Comparison of ENCODE assay signal across 22 cellular contexts in the genomic region with DNA sequence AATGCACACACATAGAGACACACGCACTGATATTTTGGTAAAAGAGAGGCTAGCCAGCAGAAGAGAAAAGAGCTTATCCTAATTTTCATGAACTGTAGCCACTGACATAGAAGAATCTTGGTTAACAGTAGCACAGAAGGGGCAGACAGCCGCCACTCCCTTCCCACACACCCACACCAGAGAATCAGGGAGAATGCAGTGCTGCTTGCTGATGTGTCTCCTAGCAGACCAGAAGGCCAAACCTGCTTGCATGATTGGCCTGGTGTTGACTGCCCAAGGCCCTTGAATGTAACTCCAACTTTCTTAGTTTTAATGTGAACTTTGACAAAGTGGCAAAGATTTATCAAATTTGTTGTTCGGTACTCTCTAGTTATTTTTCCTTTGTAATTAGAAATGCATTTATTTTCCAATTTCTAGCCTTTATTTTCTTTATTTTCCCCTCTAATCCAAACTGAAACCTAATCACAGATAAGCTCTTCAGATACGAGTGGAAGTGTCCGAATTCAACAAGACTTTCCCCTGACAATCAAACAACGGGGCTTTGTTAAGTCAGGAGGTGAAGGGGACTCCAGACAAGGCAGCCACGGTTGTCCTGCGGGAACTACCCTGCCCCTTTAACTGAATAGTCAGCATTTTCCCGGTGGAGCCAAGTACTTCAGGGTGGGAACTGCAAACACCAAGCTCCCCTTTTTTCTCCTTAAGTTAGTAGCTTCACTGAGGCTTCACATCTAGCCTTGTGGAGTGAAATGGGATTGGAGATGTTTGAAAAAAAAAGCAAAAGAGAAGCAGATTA.
DNase-seq lines count a peak whose midpoint lies in the region; TF ChIP-seq lines count a peak whose summit lies in the region.
"Had no signal": no experiment of that assay in that cellular context is flagged by ENCODE, and none has a peak within 500 bp of the region (broad histone marks: within the 10 kb centered on the region; RNA-seq: fewer than 3 reads in every experiment).

No MANE protein-coding gene starts in this region.

- no peak overlapping the region for H3K23ac ChIP-seq in mesenchymal stem cell (ENCODE audit: low read length in 2 of 2)

- no peak overlapping the region for H3K9ac ChIP-seq in mesenchymal stem cell (ENCODE audit: low read length)

- no peak for TF ChIP-seq EP300 in esophagus muscularis mucosa (IDR thresholded peaks at IDR 0.05)

- no peak overlapping the region for H3K4me3 ChIP-seq in SJSA1
- no peak overlapping the region for H3K4me3 ChIP-seq in esophagus muscularis mucosa
- no peak overlapping the region for H3K4me3 ChIP-seq in mesodermal cell (ENCODE audit: extremely low read depth, insufficient read depth, low read length, poor library complexity, severe bottlenecking)
- no peak overlapping the region for H3K4me3 ChIP-seq in testis
- no peak overlapping the region for H3K4me3 ChIP-seq in WERI-Rb-1 (ENCODE audit: low read depth, low read length)
- H3K4me3 ChIP-seq in mesenchymal stem cell (ENCODE audit: insufficient read depth in 1 of 2, low read depth in 1 of 2, low read length in 2 of 2): no peak overlapping the region
- H3K4me3 ChIP-seq: HAP-1, hepatocyte, PC-9 had no signal

- intact Hi-C loops in esophagus muscularis mucosa (cut with DNase I) (loop anchor here (5.0 kb wide), 2 partner anchors 147 to 307 kb away; a partner anchor contains a TSS), testis (cut with DNase I; ENCODE audit: low total_unique reads) (no loop called here)

- no peaks in the 10 kb centered on the region for H3K27me3 ChIP-seq in SJSA1 (replicated peaks)
- no peaks in the 10 kb centered on the region for H3K27me3 ChIP-seq in esophagus muscularis mucosa
- H3K27me3 ChIP-seq in testis: no peaks in the 10 kb centered on the region
- no peaks in the 10 kb centered on the region for H3K27me3 ChIP-seq in WERI-Rb-1 (ENCODE audit: insufficient read depth, low read depth, severe bottlenecking)
- no peaks in the 10 kb centered on the region for H3K27me3 ChIP-seq in mesenchymal stem cell (ENCODE audit: control insufficient read depth in 1 of 2, insufficient read depth in 1 of 2, low read length in 2 of 2)
- H3K27me3 ChIP-seq: hepatocyte had no signal

- peaks cover 30% of the 10 kb centered on the region for H3K4me1 ChIP-seq in SJSA1 (replicated peaks)
- peaks cover 5 to 54% (median 44%) of the 10 kb centered on the region in 4 donors for H3K4me1 ChIP-seq in esophagus muscularis mucosa
- H3K4me1 ChIP-seq in mesodermal cell (ENCODE audit: control insufficient read depth, insufficient read depth, low read length, poor library complexity, severe bottlenecking): peaks cover 3% of the 10 kb centered on the region
- peaks cover 18% of the 10 kb centered on the region for H3K4me1 ChIP-seq in testis
- peaks cover 7% of the 10 kb centered on the region for H3K4me1 ChIP-seq in mesenchymal stem cell (ENCODE audit: control insufficient read depth, insufficient read depth, low read depth, low read length)
- H3K4me1 ChIP-seq: HAP-1 had no signal

- no peak overlapping the region for H3K14ac ChIP-seq in mesenchymal stem cell (ENCODE audit: low read length in 2 of 2)

- no peak overlapping the region for H2BK12ac ChIP-seq in mesenchymal stem cell (ENCODE audit: low read length in 2 of 2)

- H3K4me2 ChIP-seq in mesenchymal stem cell (ENCODE audit: low read length, poor library complexity, severe bottlenecking): no peak overlapping the region
- H3K4me2 ChIP-seq: hepatocyte, PC-9 had no signal

- no peak overlapping the region for H2AFZ ChIP-seq in mesenchymal stem cell (ENCODE audit: low read depth, low read length)
- H2AFZ ChIP-seq: hepatocyte, PC-9 had no signal

- H2BK15ac ChIP-seq in mesenchymal stem cell (ENCODE audit: low read depth, poor library complexity, severe bottlenecking): no peak overlapping the region

- TF ChIP-seq CTCF in esophagus muscularis mucosa (IDR thresholded peaks at IDR 0.05): no peak
- TF ChIP-seq CTCF in testis (IDR thresholded peaks at IDR 0.05): no peak
- TF ChIP-seq CTCF in WERI-Rb-1 (IDR thresholded peaks at IDR 0.05; ENCODE audit: low read depth, low read length): no peak

- no peak overlapping the region for H2AK5ac ChIP-seq in mesenchymal stem cell (ENCODE audit: low read length, severe bottlenecking)

- H3K36me3 ChIP-seq in SJSA1 (peaks cover 95% of the 10 kb centered on the region), esophagus muscularis mucosa (peaks cover 0 to 29% (median 10%) of the 10 kb centered on the region in 4 donors), mesodermal cell (ENCODE audit: control insufficient read depth, insufficient read depth, low read length) (peaks cover 52% of the 10 kb centered on the region), testis (ENCODE audit: low read depth, missing control alignments) (no peaks in the 10 kb centered on the region), WERI-Rb-1 (peaks cover 57% of the 10 kb centered on the region), mesenchymal stem cell (ENCODE audit: control insufficient read depth in 1 of 2, insufficient read depth in 2 of 2, low read depth in 1 of 2, low read length in 2 of 2) (peaks cover 25 to 35% of the 10 kb centered on the region in 2 experiments)
- H3K36me3 ChIP-seq: HAP-1 had no signal

- 79% methylated on average over 9 of the region's 9 CpGs for WGBS in esophagus muscularis mucosa
- 69 to 74% methylated on average over 3 to 7 of the region's 9 CpGs for WGBS in mesodermal cell (ENCODE audit: insufficient coverage in 2 of 2), 2 experiments
- WGBS in testis, 2 donors: 57 to 65% methylated on average over 9 of the region's 9 CpGs
- 92% methylated on average over 8 of the region's 9 CpGs for WGBS in mesenchymal stem cell

- H3K9me3 ChIP-seq in SJSA1 (replicated peaks) (no peaks in the 10 kb centered on the region), esophagus muscularis mucosa (no peaks in the 10 kb centered on the region), mesodermal cell (ENCODE audit: control insufficient read depth, low read length) (no peaks in the 10 kb centered on the region), testis (no peaks in the 10 kb centered on the region), WERI-Rb-1 (ENCODE audit: severe bottlenecking) (no peaks in the 10 kb centered on the region), mesenchymal stem cell (ENCODE audit: control insufficient read depth, low read length) (no peaks in the 10 kb centered on the region)
- H3K9me3 ChIP-seq: HAP-1 had no signal

- H4K91ac ChIP-seq in mesenchymal stem cell (ENCODE audit: low read length): no peak overlapping the region

- TF ChIP-seq POLR2A in esophagus muscularis mucosa (IDR thresholded peaks at IDR 0.05; ENCODE audit: low read depth) (no peak), testis (IDR thresholded peaks at IDR 0.05) (no peak)

- no peak overlapping the region for H2BK120ac ChIP-seq in mesenchymal stem cell (ENCODE audit: low read depth, low read length)

- no peak for DNase-seq in SJSA1 (ENCODE audit: low read depth in 1 of 2, low spot score in 2 of 2)
- no peak for DNase-seq in esophagus muscularis mucosa (ENCODE audit: extremely low spot score)
- DNase-seq in testis: peak; percentile 50
- no peak for DNase-seq in WERI-Rb-1
- DNase-seq in NK-92 treated with Interleukin-12 subunit alpha and Interleukin-12 subunit beta, amount 100 ng/mL, for 24 hours (lab: John Stamatoyannopoulos, UW): no peak
- no peak for DNase-seq in mesenchymal stem cell
- DNase-seq: activated CD4-positive, alpha-beta T cell treated with anti-CD3 and anti-CD28 coated beads for 36 hours; activated naive CD4-positive, alpha-beta T cell treated with anti-CD3 and anti-CD28 coated beads, Interleukin-2, amount 10 ng/mL, durations not matched to agents 7 days and 5 days; activated T-cell treated with anti-CD3 and anti-CD28 coated beads, Interleukin-2, amount 50 U/mL, for 72 hours; CD4-positive, alpha-beta memory T cell; naive B cell; NCI-H1105; NCI-H2081; NCI-H446; PC-9; SIG-M5; stimulated activated CD4-positive, alpha-beta T cell treated with anti-CD3 and anti-CD28 coated beads, Interleukin-1b, Interleukin-23, amount 100 ng/mL, for 48 hours; T-cell had no signal

- H4K8ac ChIP-seq in mesenchymal stem cell (ENCODE audit: low read length): no peak overlapping the region

- H3K27ac ChIP-seq in SJSA1 (peak overlapping the region; percentile 36; the same call in 1 of the 2 replicates), esophagus muscularis mucosa (replicated peaks in 1 of 4) (peak overlapping the region; percentile 7 to 64 (median 56)), mesodermal cell (ENCODE audit: low read depth, low read length, severe bottlenecking) (peak overlapping the region; percentile 42), testis (peak overlapping the region; percentile 14 to 39), WERI-Rb-1 (no peak overlapping the region), mesenchymal stem cell (ENCODE audit: low read length, poor library complexity, severe bottlenecking) (no peak overlapping the region)
- H3K27ac ChIP-seq: epithelial cell of prostate, hepatocyte, PC-9 had no signal

- no peak overlapping the region for H3K18ac ChIP-seq in mesenchymal stem cell (ENCODE audit: low read depth in 1 of 2, low read length in 2 of 2)

- H3K79me1 ChIP-seq in mesenchymal stem cell (replicated peaks; ENCODE audit: low read length, poor library complexity, severe bottlenecking): peaks cover 9% of the 10 kb centered on the region

- H2BK5ac ChIP-seq in mesenchymal stem cell (ENCODE audit: low read depth, low read length, poor library complexity, severe bottlenecking): no peak overlapping the region

- H3K4ac ChIP-seq in mesenchymal stem cell (ENCODE audit: low read depth in 1 of 2, low read length in 2 of 2): no peak overlapping the region

Comparison
In these comparisons a context has a peak if more than half of its experiments do, and no peak if none do; other contexts are left out.
1. H3K27ac ChIP-seq: peak in SJSA1 (single experiment), esophagus muscularis mucosa (4 of 4), mesodermal cell (single experiment) and testis (2 of 2); none in WERI-Rb-1 (single experiment) and mesenchymal stem cell (single experiment).